Comparison of ENCODE assay signal across 1 cellular context in the genomic region with DNA sequence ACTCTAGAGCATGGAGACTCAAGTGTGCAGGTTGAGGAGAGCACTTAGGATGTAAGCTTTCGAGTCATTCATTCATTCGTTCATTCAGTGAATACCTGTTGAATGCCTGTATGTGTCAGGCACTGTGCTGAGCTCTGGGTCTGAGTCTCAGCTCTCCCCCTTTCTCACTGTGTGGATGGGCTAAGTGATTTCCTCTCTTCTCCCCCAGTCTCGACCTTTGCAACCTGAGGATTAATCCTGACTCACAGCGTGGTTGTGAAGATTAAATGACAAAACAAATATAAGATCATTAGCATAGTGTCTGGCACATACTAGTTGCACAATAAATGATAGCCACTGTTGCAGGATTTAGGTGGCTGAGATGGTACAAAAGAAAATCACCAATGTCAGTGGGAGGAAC.
TF ChIP-seq lines count a peak whose summit lies in the region.

No MANE protein-coding gene starts in this region.

TF ChIP-seq in HEK293, 187 proteins besides CTCF, POLR2A, EP300 and RAD21 (continued from another document):
- TF ChIP-seq, protein P1, sequence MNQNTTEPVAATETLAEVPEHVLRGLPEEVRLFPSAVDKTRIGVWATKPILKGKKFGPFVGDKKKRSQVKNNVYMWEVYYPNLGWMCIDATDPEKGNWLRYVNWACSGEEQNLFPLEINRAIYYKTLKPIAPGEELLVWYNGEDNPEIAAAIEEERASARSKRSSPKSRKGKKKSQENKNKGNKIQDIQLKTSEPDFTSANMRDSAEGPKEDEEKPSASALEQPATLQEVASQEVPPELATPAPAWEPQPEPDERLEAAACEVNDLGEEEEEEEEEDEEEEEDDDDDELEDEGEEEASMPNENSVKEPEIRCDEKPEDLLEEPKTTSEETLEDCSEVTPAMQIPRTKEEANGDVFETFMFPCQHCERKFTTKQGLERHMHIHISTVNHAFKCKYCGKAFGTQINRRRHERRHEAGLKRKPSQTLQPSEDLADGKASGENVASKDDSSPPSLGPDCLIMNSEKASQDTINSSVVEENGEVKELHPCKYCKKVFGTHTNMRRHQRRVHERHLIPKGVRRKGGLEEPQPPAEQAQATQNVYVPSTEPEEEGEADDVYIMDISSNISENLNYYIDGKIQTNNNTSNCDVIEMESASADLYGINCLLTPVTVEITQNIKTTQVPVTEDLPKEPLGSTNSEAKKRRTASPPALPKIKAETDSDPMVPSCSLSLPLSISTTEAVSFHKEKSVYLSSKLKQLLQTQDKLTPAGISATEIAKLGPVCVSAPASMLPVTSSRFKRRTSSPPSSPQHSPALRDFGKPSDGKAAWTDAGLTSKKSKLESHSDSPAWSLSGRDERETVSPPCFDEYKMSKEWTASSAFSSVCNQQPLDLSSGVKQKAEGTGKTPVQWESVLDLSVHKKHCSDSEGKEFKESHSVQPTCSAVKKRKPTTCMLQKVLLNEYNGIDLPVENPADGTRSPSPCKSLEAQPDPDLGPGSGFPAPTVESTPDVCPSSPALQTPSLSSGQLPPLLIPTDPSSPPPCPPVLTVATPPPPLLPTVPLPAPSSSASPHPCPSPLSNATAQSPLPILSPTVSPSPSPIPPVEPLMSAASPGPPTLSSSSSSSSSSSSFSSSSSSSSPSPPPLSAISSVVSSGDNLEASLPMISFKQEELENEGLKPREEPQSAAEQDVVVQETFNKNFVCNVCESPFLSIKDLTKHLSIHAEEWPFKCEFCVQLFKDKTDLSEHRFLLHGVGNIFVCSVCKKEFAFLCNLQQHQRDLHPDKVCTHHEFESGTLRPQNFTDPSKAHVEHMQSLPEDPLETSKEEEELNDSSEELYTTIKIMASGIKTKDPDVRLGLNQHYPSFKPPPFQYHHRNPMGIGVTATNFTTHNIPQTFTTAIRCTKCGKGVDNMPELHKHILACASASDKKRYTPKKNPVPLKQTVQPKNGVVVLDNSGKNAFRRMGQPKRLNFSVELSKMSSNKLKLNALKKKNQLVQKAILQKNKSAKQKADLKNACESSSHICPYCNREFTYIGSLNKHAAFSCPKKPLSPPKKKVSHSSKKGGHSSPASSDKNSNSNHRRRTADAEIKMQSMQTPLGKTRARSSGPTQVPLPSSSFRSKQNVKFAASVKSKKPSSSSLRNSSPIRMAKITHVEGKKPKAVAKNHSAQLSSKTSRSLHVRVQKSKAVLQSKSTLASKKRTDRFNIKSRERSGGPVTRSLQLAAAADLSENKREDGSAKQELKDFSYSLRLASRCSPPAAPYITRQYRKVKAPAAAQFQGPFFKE (tag by site-specific recombination; IDR thresholded peaks at IDR 0.05; ENCODE audit: borderline replicate concordance), result no peak
- no peak for TF ChIP-seq SCRT1 (tag by site-specific recombination; IDR thresholded peaks at IDR 0.05; ENCODE audit: borderline replicate concordance)
- peak; percentile 41; the same call in 1 of the 2 replicates for TF ChIP-seq ZNF664 (tag by site-specific recombination; IDR thresholded peaks at IDR 0.05)
